Comparison of ENCODE assay signal across 1 cellular context in genomic region chr4:6331468-6331867, GRCh38.
TF ChIP-seq lines count a peak whose summit lies in the region.

No MANE protein-coding gene starts in this region.

TF ChIP-seq in HepG2, 621 proteins besides CTCF, POLR2A, EP300 and RAD21 (continued from another document):
- TF ChIP-seq IRF9 (CRISPR knock-in tag; IDR thresholded peaks at IDR 0.05; ENCODE audit: borderline replicate concordance) (no peak), NCOA1 (CRISPR knock-in tag; IDR thresholded peaks at IDR 0.05) (0 out of 2 replicates have a peak, but pooled peaks have one; percentile 24), ZMYM3 (CRISPR knock-in tag; IDR thresholded peaks at IDR 0.05) (peak; percentile 35; the same call in 1 of the 2 replicates)
